Comparison of ENCODE assay signal across 29 cellular contexts in the genomic region with DNA sequence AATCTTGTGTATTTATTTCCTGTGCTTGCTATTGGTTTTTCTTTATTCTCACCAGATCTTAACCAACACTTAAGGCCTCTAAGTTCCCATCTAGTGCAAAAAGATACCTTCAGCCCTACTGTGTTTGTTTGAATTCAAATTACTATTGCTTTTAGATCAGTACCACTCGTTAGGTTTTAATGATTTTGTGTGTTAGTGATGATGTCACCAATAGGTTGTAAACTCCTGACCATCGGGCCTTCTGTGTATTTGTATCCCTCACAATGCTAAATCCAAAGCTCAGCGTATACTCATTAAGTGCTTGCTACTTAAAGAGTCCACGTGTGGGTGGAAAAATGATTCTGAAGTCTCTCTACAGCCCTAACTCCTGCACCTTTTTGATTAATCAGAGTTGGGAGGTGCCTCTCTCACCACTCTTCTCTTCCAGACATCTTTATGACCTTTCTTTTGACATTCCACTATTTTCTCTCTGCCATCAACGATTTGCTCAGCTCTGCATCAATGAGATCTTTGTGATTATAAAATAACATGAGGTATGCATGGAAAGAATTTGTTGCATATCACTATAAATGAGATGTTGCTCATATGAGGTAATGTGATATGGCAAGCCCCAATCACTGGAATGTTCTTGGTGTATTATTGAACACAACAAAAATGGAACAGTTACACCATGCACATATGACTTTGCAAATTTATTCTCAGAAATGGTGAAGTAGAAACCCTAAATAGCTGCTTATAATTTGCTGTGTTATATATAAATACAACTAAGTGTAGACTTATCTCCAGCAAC. TPM values are rescaled to one million over a fixed set of nuclear protein-coding genes. Genes with fewer than 3 reads are reported as not detected.
DNase-seq lines count a peak whose midpoint lies in the region; ATAC-seq, FAIRE-seq and TF ChIP-seq lines count a peak whose summit lies in the region.
"Had no signal": no experiment of that assay in that cellular context is flagged by ENCODE, and none has a peak within 500 bp of the region (broad histone marks: within the 10 kb centered on the region; RNA-seq: fewer than 3 reads in every experiment).

No MANE protein-coding gene starts in this region.

- no peak overlapping the region for H3K27ac ChIP-seq in HEK293 (ENCODE audit: extremely low read depth, low read depth, low read length)
- H3K27ac ChIP-seq: BLaER1, neutrophil, psoas muscle, SK-N-MC, upper lobe of left lung had no signal

- CTCF ChIA-PET in HEK293 (lab: Yijun Ruan, JAX), result no interaction called here

- H3K4me3 Mint-ChIP-seq in type B pancreatic cell, result no peak overlapping the region
- H3K4me3 Mint-ChIP-seq: mesothelial cell of epicardium; naive thymus-derived CD4-positive, alpha-beta T cell; stimulated activated memory B cell treated with anti-CD40 and anti-IgM and Interleukin-4, amounts not matched to agents 10 μg/mL and 1 μg/mL and 100 μg/mL, for 72 hours; T-helper 1 cell treated with Interleukin-12 subunit alpha and Interleukin-12 subunit beta and Interleukin-4 antibody, amounts not matched to agents 30 μg/mL and 1 μg/mL, for 36 hours had no signal

- ATAC-seq in left ventricle myocardium superior, result peak; percentile 93
- ATAC-seq: naive thymus-derived CD4-positive, alpha-beta T cell; stimulated activated memory B cell treated with anti-CD40 and anti-IgM and Interleukin-4, amounts not matched to agents 10 μg/mL and 1 μg/mL and 100 μg/mL, for 72 hours had no signal

- peaks cover 4% of the 10 kb centered on the region for H3K9me3 Mint-ChIP-seq in type B pancreatic cell
- H3K9me3 Mint-ChIP-seq: stimulated activated memory B cell treated with anti-CD40 and anti-IgM and Interleukin-4, amounts not matched to agents 10 μg/mL and 1 μg/mL and 100 μg/mL, for 72 hours; T-helper 1 cell treated with Interleukin-12 subunit alpha and Interleukin-12 subunit beta and Interleukin-4 antibody, amounts not matched to agents 30 μg/mL and 1 μg/mL, for 36 hours had no signal

- H3K4me3 ChIP-seq in HEK293 (ENCODE audit: low read depth, low read length), result no peak overlapping the region
- H3K4me3 ChIP-seq: BLaER1, psoas muscle, SK-N-MC, upper lobe of left lung had no signal

- H3K27ac Mint-ChIP-seq in type B pancreatic cell, result no peak overlapping the region
- H3K27ac Mint-ChIP-seq: mesothelial cell of epicardium; naive thymus-derived CD4-positive, alpha-beta T cell; stimulated activated memory B cell treated with anti-CD40 and anti-IgM and Interleukin-4, amounts not matched to agents 10 μg/mL and 1 μg/mL and 100 μg/mL, for 72 hours; T-helper 1 cell treated with Interleukin-12 subunit alpha and Interleukin-12 subunit beta and Interleukin-4 antibody, amounts not matched to agents 30 μg/mL and 1 μg/mL, for 36 hours had no signal

- no peaks in the 10 kb centered on the region for H3K9me3 ChIP-seq in HEK293 (ENCODE audit: control insufficient read depth, insufficient read depth, low read depth, low read length)
- H3K9me3 ChIP-seq: BLaER1, neutrophil, psoas muscle, upper lobe of left lung had no signal

- no peak for FAIRE-seq in RCC 7860 (lab: Jason Lieb, UNC)
- FAIRE-seq: endothelial cell of umbilical vein, GM12892, H54, kidney had no signal

- no peaks in the 10 kb centered on the region for H3K4me1 Mint-ChIP-seq in type B pancreatic cell (ENCODE audit: unreplicated experiment)
- H3K4me1 Mint-ChIP-seq: mesothelial cell of epicardium; naive thymus-derived CD4-positive, alpha-beta T cell; stimulated activated memory B cell treated with anti-CD40 and anti-IgM and Interleukin-4, amounts not matched to agents 10 μg/mL and 1 μg/mL and 100 μg/mL, for 72 hours had no signal

- no peaks in the 10 kb centered on the region for H3K36me3 Mint-ChIP-seq in type B pancreatic cell
- H3K36me3 Mint-ChIP-seq: stimulated activated memory B cell treated with anti-CD40 and anti-IgM and Interleukin-4, amounts not matched to agents 10 μg/mL and 1 μg/mL and 100 μg/mL, for 72 hours had no signal

- intact Hi-C loops in left ventricle myocardium superior (cut with micrococcal nuclease), result no loop called here

- TF ChIP-seq CTCF in HEK293 (tag by site-specific recombination; IDR thresholded peaks at IDR 0.05), result no peak
- no peak for TF ChIP-seq CTCF in type B pancreatic cell (conservative IDR thresholded peaks at IDR 0.05)

- DNase-seq in AG20443 (ENCODE audit: low spot score), result peak; percentile 9
- DNase-seq in dedifferentiated amniotic fluid mesenchymal stem cell (ENCODE audit: extremely low spot score), result peak; percentile 56
- DNase-seq in left ventricle myocardium superior, result no peak
- DNase-seq in RCC 7860 (ENCODE audit: low spot score), result no peak
- DNase-seq in stimulated activated CD4-positive, alpha-beta T cell treated with anti-CD3 and anti-CD28 coated beads, Interleukin-15, amount 100 ng/mL, for 24 hours, result no peak
- no peak for DNase-seq in DMS53 treated with DMSO at 0.1 percent for 48 hours (lab: John Stamatoyannopoulos, UW; ENCODE audit: unreplicated experiment)
- DNase-seq in type B pancreatic cell (ENCODE audit: extremely low spot score, unreplicated experiment), result no peak
- DNase-seq: ACHN; activated CD4-positive, alpha-beta T cell treated with anti-CD3 and anti-CD28 coated beads, Interleukin-2, amount 50 U/mL, for 48 hours; activated CD4-positive, CD25-positive, alpha-beta regulatory T cell; activated gamma-delta T cell treated with Interleukin-2 at 50 U/mL for 16 hours; activated T-cell treated with anti-CD3 and anti-CD28 coated beads, Interleukin-2, amount 50 U/mL, for 48 hours; cerebellar nuclear complex; Karpas-422; kidney; naive thymus-derived CD4-positive, alpha-beta T cell; NCI-H510A treated with DMSO at 0.1 percent for 48 hours; psoas muscle; upper lobe of left lung had no signal

- POLR2A ChIA-PET in HEK293 (lab: Yijun Ruan, JAX), result no interaction called here

- no peaks in the 10 kb centered on the region for H3K4me1 ChIP-seq in HEK293 (ENCODE audit: control insufficient read depth, insufficient read depth, low read length)
- H3K4me1 ChIP-seq: BLaER1, psoas muscle, upper lobe of left lung had no signal

- H3K36me3 ChIP-seq in HEK293 (ENCODE audit: control insufficient read depth in 2 of 2, insufficient read depth in 1 of 2, low read length in 2 of 2), result no peaks in the 10 kb centered on the region
- H3K36me3 ChIP-seq: BLaER1, neutrophil, upper lobe of left lung had no signal

- H3K27me3 Mint-ChIP-seq in type B pancreatic cell, result no peaks in the 10 kb centered on the region
- H3K27me3 Mint-ChIP-seq: stimulated activated memory B cell treated with anti-CD40 and anti-IgM and Interleukin-4, amounts not matched to agents 10 μg/mL and 1 μg/mL and 100 μg/mL, for 72 hours had no signal

TF ChIP-seq in HEK293, 187 proteins besides CTCF, POLR2A, EP300 and RAD21:
- TF ChIP-seq, protein P1, sequence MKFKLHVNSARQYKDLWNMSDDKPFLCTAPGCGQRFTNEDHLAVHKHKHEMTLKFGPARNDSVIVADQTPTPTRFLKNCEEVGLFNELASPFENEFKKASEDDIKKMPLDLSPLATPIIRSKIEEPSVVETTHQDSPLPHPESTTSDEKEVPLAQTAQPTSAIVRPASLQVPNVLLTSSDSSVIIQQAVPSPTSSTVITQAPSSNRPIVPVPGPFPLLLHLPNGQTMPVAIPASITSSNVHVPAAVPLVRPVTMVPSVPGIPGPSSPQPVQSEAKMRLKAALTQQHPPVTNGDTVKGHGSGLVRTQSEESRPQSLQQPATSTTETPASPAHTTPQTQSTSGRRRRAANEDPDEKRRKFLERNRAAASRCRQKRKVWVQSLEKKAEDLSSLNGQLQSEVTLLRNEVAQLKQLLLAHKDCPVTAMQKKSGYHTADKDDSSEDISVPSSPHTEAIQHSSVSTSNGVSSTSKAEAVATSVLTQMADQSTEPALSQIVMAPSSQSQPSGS (tag by site-specific recombination; IDR thresholded peaks at IDR 0.05; ENCODE audit: low read depth), result peak; percentile 53
- no peak for TF ChIP-seq ZNF140 (tag by site-specific recombination; IDR thresholded peaks at IDR 0.05)

RNA-seq across cellular contexts. Expression of gene LAMA2, which starts 55.1 kb away (rescaled TPM):
- total RNA-seq in left ventricle myocardium superior, result 138 TPM
- total RNA-seq in type B pancreatic cell (ENCODE audit: low replicate concordance), result 0.76 and 54.0 TPM in 2 replicates

Comparison
In these comparisons a context has a peak if more than half of its experiments do, and no peak if none do; other contexts are left out.
1. DNase-seq: peak in AG20443 (single experiment) and dedifferentiated amniotic fluid mesenchymal stem cell (single experiment); none in left ventricle myocardium superior (single experiment), RCC 7860 (single experiment), stimulated activated CD4-positive, alpha-beta T cell treated with anti-CD3 and anti-CD28 coated beads, Interleukin-15, amount 100 ng/mL, for 24 hours (single experiment), DMS53 treated with DMSO at 0.1 percent for 48 hours (single experiment) and type B pancreatic cell (single experiment).